6 cellular contexts compared by ENCODE assay signal in genomic region chr1:1325288-1326074, GRCh38.
A peak's percentile ranks its signal among the peaks of the same experiment; 100 is the strongest.
DNase-seq lines count a peak whose midpoint lies in the region; ATAC-seq, FAIRE-seq and TF ChIP-seq lines count a peak whose summit lies in the region.

No MANE protein-coding gene starts in this region.

- peak overlapping the region; percentile 83 for H3K9ac ChIP-seq in iPS-20b (ENCODE audit: low read depth, low read length)

- no peaks in the 10 kb centered on the region for H3K27me3 ChIP-seq in ACC112 (ENCODE audit: insufficient read depth, low read length)
- H3K27me3 ChIP-seq in iPS-20b (ENCODE audit: insufficient read depth, low read length), result no peaks in the 10 kb centered on the region

- no peaks in the 10 kb centered on the region for H3K9me3 ChIP-seq in iPS-20b (ENCODE audit: insufficient read depth, low read depth, low read length)

- TF ChIP-seq CTCF in RWPE1 (conservative IDR thresholded peaks at IDR 0.05; ENCODE audit: low read depth), result no peak

- POLR2A ChIA-PET in RWPE1 (lab: Yijun Ruan, JAX; ENCODE audit: low non-redundant PET), result interaction anchor here (1.0 kb wide), 1 partner anchor 43 kb away, joined by 4 read pairs; no protein-coding TSS in a partner anchor

- H3K36me3 ChIP-seq in ACC112 (ENCODE audit: insufficient read depth, low read length) (no peaks in the 10 kb centered on the region), iPS-20b (ENCODE audit: insufficient read depth, low read depth, low read length) (0 out of 2 replicates have a peak, but pooled peaks cover 3% of the 10 kb centered on the region)

- H3K79me2 ChIP-seq in ACC112 (ENCODE audit: control insufficient read depth, insufficient read depth, low read length, unreplicated experiment), result peaks cover 49% of the 10 kb centered on the region

- H3K4me1 ChIP-seq in ACC112 (ENCODE audit: control insufficient read depth, insufficient read depth, low read length, unreplicated experiment) (peaks cover 32% of the 10 kb centered on the region), iPS-20b (ENCODE audit: insufficient read depth, low read length) (no peaks in the 10 kb centered on the region; the same call in 1 of the 2 replicates)

- FAIRE-seq in urothelium cell line (lab: Jason Lieb, UNC), result no peak

- CTCF ChIA-PET in RWPE1 (lab: Yijun Ruan, JAX), result interaction anchor here (0.5 to 1.5 kb wide), 3 partner anchors 19 to 386 kb away, joined by 3 read pairs; no protein-coding TSS in a partner anchor

- no peak for DNase-seq in RWPE1 (ENCODE audit: low spot score)
- DNase-seq in urothelium cell line (ENCODE audit: low spot score), result no peak
- DNase-seq in C1 segment of cervical spinal cord (lab: John Stamatoyannopoulos, UW), result no peak

- no peak overlapping the region for H2AFZ ChIP-seq in ACC112 (ENCODE audit: low read length, unreplicated experiment)

- no peak for ATAC-seq in GM21515 (IDR thresholded peaks at IDR 0.05; ENCODE audit: unreplicated experiment)

- H3K4me3 ChIP-seq in ACC112 (ENCODE audit: low read depth, low read length) (peak overlapping the region; percentile 95), iPS-20b (ENCODE audit: low read length) (peak overlapping the region; percentile 84)

- H3K27ac ChIP-seq in ACC112 (ENCODE audit: low read depth, low read length) (0 out of 2 replicates have a peak overlapping the region, but pooled peaks have one; percentile 11), RWPE1 (peak overlapping the region; percentile 89), iPS-20b (ENCODE audit: low read length) (no peak overlapping the region)
